10 cellular contexts compared by ENCODE assay signal in the genomic region with DNA sequence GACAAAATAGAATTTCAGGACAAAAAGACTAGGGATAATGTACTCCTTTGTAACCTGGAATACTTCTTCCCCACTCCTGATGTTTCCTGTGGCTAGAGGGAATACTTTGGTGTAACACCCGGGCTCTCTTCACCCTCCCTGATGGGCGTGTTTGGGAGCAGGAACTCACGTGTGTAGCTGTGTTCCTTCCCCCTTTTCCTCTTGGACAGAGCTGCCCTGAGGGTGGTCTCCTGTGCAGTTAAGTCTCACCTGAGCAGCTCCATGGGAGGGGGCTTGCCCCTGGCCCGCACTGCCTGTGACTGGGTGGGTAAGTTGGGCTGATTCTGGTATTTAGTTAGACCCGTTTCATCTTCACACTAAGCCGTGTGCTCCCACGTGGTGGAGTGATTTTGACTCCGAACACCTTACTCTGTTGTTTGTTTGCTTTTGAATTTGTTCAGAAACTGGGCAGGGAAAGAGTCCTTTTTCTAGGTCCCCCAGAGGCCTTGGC.
A peak's percentile ranks its signal among the peaks of the same experiment; 100 is the strongest.
DNase-seq lines count a peak whose midpoint lies in the region; ATAC-seq and TF ChIP-seq lines count a peak whose summit lies in the region.
"Had no signal": no experiment of that assay in that cellular context is flagged by ENCODE, and none has a peak within 500 bp of the region (broad histone marks: within the 10 kb centered on the region; RNA-seq: fewer than 3 reads in every experiment).

No MANE protein-coding gene starts in this region.

- BruUV-seq in MCF 10A (replicated peaks; lab: Mats Ljungman, UMichigan), result no TSS peak

- H3K36me3 Mint-ChIP-seq in MCF 10A (ENCODE audit: insufficient read depth, unreplicated experiment), result peaks cover 4% of the 10 kb centered on the region
- H3K36me3 Mint-ChIP-seq: activated naive CD4-positive, alpha-beta T cell treated with anti-CD3 and anti-CD28 coated beads, Interleukin-2, amount 10 ng/mL, durations not matched to agents 7 days and 5 days had no signal

- H3K4me1 Mint-ChIP-seq in MCF 10A (ENCODE audit: insufficient read depth, unreplicated experiment), result peaks cover 10% of the 10 kb centered on the region
- H3K4me1 Mint-ChIP-seq: activated naive CD4-positive, alpha-beta T cell treated with anti-CD3 and anti-CD28 coated beads, Interleukin-2, amount 10 ng/mL, durations not matched to agents 7 days and 5 days had no signal

- intact Hi-C loops in MCF 10A (cut with micrococcal nuclease), result no loop called here

- H3K27me3 ChIP-seq in ACC112 (ENCODE audit: insufficient read depth, low read length) (no peaks in the 10 kb centered on the region), lung (ENCODE audit: control insufficient read depth, insufficient read depth) (no peaks in the 10 kb centered on the region)

- H3K4me3 ChIP-seq in ACC112 (ENCODE audit: low read depth, low read length), result peak overlapping the region; percentile 80
- peak overlapping the region; percentile 19 for H3K4me3 ChIP-seq in lung

- H3K27ac Mint-ChIP-seq in MCF 10A (ENCODE audit: low read depth, unreplicated experiment), result peak overlapping the region; percentile 39
- H3K27ac Mint-ChIP-seq: activated naive CD4-positive, alpha-beta T cell treated with anti-CD3 and anti-CD28 coated beads, Interleukin-2, amount 10 ng/mL, durations not matched to agents 7 days and 5 days had no signal

- H3K4me1 ChIP-seq in ACC112 (ENCODE audit: control insufficient read depth, insufficient read depth, low read length, unreplicated experiment) (no peaks in the 10 kb centered on the region), lung (ENCODE audit: control insufficient read depth in 2 of 2, insufficient read depth in 2 of 2, low read length in 2 of 2) (no peaks in the 10 kb centered on the region)

- POLR2A ChIA-PET in MCF 10A (lab: Yijun Ruan, JAX), result interaction anchor here (0.6 to 2.3 kb wide), 17 partner anchors 9 to 661 kb away, joined by 3 to 12 read pairs (median 3); a partner anchor contains a TSS

- CTCF ChIA-PET in MCF 10A (lab: Yijun Ruan, JAX), result interaction anchor here (1.1 kb wide), 1 partner anchor 49 kb away, joined by 3 read pairs; no protein-coding TSS in a partner anchor

- no peaks in the 10 kb centered on the region for H3K79me2 ChIP-seq in ACC112 (ENCODE audit: control insufficient read depth, insufficient read depth, low read length, unreplicated experiment)

- peak overlapping the region; percentile 60 for H2AFZ ChIP-seq in ACC112 (ENCODE audit: low read length, unreplicated experiment)

- TF ChIP-seq CTCF in MCF 10A (IDR thresholded peaks at IDR 0.05; ENCODE audit: unreplicated experiment), result no peak
- no peak for TF ChIP-seq CTCF in lung (IDR thresholded peaks at IDR 0.05; ENCODE audit: control extremely low read depth, extremely low read depth)

- WGBS in lung, 2 donors, result 63 to 65% methylated on average over 8 of the region's 8 CpGs

- H3K36me3 ChIP-seq in ACC112 (ENCODE audit: insufficient read depth, low read length) (no peaks in the 10 kb centered on the region), lung (ENCODE audit: control insufficient read depth in 2 of 2, insufficient read depth in 2 of 2, low read length in 2 of 2) (no peaks in the 10 kb centered on the region)

- no peaks in the 10 kb centered on the region for H3K27me3 Mint-ChIP-seq in MCF 10A (ENCODE audit: insufficient read depth, unreplicated experiment)
- H3K27me3 Mint-ChIP-seq: activated naive CD4-positive, alpha-beta T cell treated with anti-CD3 and anti-CD28 coated beads, Interleukin-2, amount 10 ng/mL, durations not matched to agents 7 days and 5 days had no signal

- peak; percentile 58 for ATAC-seq in lung (ENCODE audit: insufficient read depth, low FRiP score)

- H3K9me3 ChIP-seq in lung (ENCODE audit: control insufficient read depth in 2 of 2, insufficient read depth in 1 of 2, low read length in 1 of 2), result no peaks in the 10 kb centered on the region

- peak overlapping the region; percentile 79 for H3K4me3 Mint-ChIP-seq in MCF 10A (ENCODE audit: unreplicated experiment)
- H3K4me3 Mint-ChIP-seq: activated naive CD4-positive, alpha-beta T cell treated with anti-CD3 and anti-CD28 coated beads, Interleukin-2, amount 10 ng/mL, durations not matched to agents 7 days and 5 days had no signal

- no peaks in the 10 kb centered on the region for H3K9me3 Mint-ChIP-seq in MCF 10A (ENCODE audit: unreplicated experiment)
- H3K9me3 Mint-ChIP-seq: activated naive CD4-positive, alpha-beta T cell treated with anti-CD3 and anti-CD28 coated beads, Interleukin-2, amount 10 ng/mL, durations not matched to agents 7 days and 5 days had no signal

- peak; percentile 65 for DNase-seq in M059J (ENCODE audit: low read depth)
- DNase-seq in MCF 10A (ENCODE audit: unreplicated experiment), result peak; percentile 71
- no peak for DNase-seq in lung (ENCODE audit: low spot score)
- no peak for DNase-seq in substantia nigra (lab: John Stamatoyannopoulos, UW)
- DNase-seq in activated CD4-positive, alpha-beta T cell treated with anti-CD3 and anti-CD28 coated beads for 4 hours, result no peak
- DNase-seq in activated CD4-positive, alpha-beta T cell treated with anti-CD3 and anti-CD28 coated beads, Interleukin-2, amount 50 U/mL, for 4 hours, result no peak
- no peak for DNase-seq in stimulated activated CD4-positive, alpha-beta T cell treated with anti-CD3 and anti-CD28 coated beads, Interleukin-15, amount 100 ng/mL, for 24 hours
- DNase-seq: activated naive CD4-positive, alpha-beta T cell treated with anti-CD3 and anti-CD28 coated beads, Interleukin-2, amount 10 ng/mL, durations not matched to agents 7 days and 5 days; stimulated activated naive CD4-positive, alpha-beta T cell had no signal

- H3K27ac ChIP-seq in ACC112 (ENCODE audit: low read depth, low read length) (peak overlapping the region; percentile 0; the same call in 1 of the 2 replicates), lung (ENCODE audit: low read depth in 1 of 2, low read length in 1 of 2) (peak overlapping the region in 1 of 2 donors; percentile 1), substantia nigra (ENCODE audit: low read depth, low read length, poor library complexity, severe bottlenecking) (no peak overlapping the region)

Comparison
In these comparisons a context has a peak if more than half of its experiments do, and no peak if none do; other contexts are left out.
1. DNase-seq: peak in M059J (single experiment) and MCF 10A (single experiment); none in lung (single experiment), substantia nigra (0 of 49), activated CD4-positive, alpha-beta T cell treated with anti-CD3 and anti-CD28 coated beads for 4 hours (0 of 2), activated CD4-positive, alpha-beta T cell treated with anti-CD3 and anti-CD28 coated beads, Interleukin-2, amount 50 U/mL, for 4 hours (0 of 2) and stimulated activated CD4-positive, alpha-beta T cell treated with anti-CD3 and anti-CD28 coated beads, Interleukin-15, amount 100 ng/mL, for 24 hours (single experiment).